In the genomic region with DNA sequence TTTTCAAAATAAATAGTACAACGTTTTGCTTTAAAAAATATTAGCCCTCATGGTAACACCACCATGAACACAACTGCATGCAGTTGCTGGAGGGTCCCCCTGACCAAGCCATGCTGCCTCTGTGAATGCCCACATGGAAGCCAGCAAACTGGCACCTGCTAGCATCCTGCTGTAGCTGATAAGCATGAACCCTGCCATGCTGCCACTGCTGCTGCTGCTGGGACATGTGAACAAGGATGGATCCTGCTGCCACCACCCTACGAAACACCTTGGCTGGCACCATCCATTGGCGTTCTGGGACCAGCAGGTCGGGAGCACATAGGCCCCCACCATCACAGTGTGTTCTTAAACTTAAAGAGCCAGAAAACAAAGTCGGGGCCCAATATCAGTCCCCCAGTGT, we compare ENCODE assay signal across 18 cellular contexts.
A peak's percentile ranks its signal among the peaks of the same experiment; 100 is the strongest.
DNase-seq lines count a peak whose midpoint lies in the region; ATAC-seq and TF ChIP-seq lines count a peak whose summit lies in the region.
"Had no signal": no experiment of that assay in that cellular context is flagged by ENCODE, and none has a peak within 500 bp of the region (broad histone marks: within the 10 kb centered on the region; RNA-seq: fewer than 3 reads in every experiment).

No MANE protein-coding gene starts in this region.

- no peaks in the 10 kb centered on the region for H3K27me3 Mint-ChIP-seq in chondrocyte (ENCODE audit: low read depth)
- H3K27me3 Mint-ChIP-seq: B cell; CD4-positive, alpha-beta T cell had no signal

- H3K36me3 ChIP-seq in IMR-90 (ENCODE audit: control insufficient read depth, insufficient read depth, low read length) (no peaks in the 10 kb centered on the region), spleen (no peaks in the 10 kb centered on the region)
- H3K36me3 ChIP-seq: BLaER1 treated with 17β-estradiol and CSF1 and Interleukin-3, amounts not matched to agents 10 nM and 100 nM had no signal

- POLR2A ChIA-PET in IMR-90 (lab: Charles Lee; ENCODE audit: unreplicated experiment), result no interaction called here

- no peak overlapping the region for H4K91ac ChIP-seq in IMR-90 (ENCODE audit: insufficient read depth, low read depth, low read length)

- H2BK15ac ChIP-seq in IMR-90 (ENCODE audit: low read depth, low read length), result no peak overlapping the region

- peaks cover 8% of the 10 kb centered on the region for H3K9me3 Mint-ChIP-seq in chondrocyte (ENCODE audit: low read depth)
- H3K9me3 Mint-ChIP-seq: CD4-positive, alpha-beta T cell; CD8-positive, alpha-beta T cell had no signal

- CTCF ChIA-PET in IMR-90 (lab: Yijun Ruan, JAX), result no interaction called here

- no peaks in the 10 kb centered on the region for H4K20me1 ChIP-seq in IMR-90 (ENCODE audit: insufficient read depth, low read length)
- H4K20me1 ChIP-seq: BLaER1 treated with 17β-estradiol and CSF1 and Interleukin-3, amounts not matched to agents 10 nM and 100 nM had no signal

- H3K4me3 ChIP-seq in IMR-90 (ENCODE audit: insufficient read depth, low read depth, low read length) (no peak overlapping the region), spleen (no peak overlapping the region)
- H3K4me3 ChIP-seq: BLaER1 treated with 17β-estradiol and CSF1 and Interleukin-3, amounts not matched to agents 10 nM and 100 nM had no signal

- H3K27ac Mint-ChIP-seq in chondrocyte (ENCODE audit: unreplicated experiment), result no peak overlapping the region
- H3K27ac Mint-ChIP-seq: B cell; CD4-positive, alpha-beta T cell; CD8-positive, alpha-beta T cell had no signal

- intact Hi-C loops in IMR-90 (cut with micrococcal nuclease), result no loop called here
- intact Hi-C loops in spleen (cut with DNase I; ENCODE audit: low total_unique reads), result no loop called here
- intact Hi-C loops in Right ventricle myocardium inferior (cut with DNase I), result no loop called here

- TF ChIP-seq POLR2A in IMR-90 (IDR thresholded peaks at IDR 0.05; ENCODE audit: low read depth, low read length) (no peak), spleen (IDR thresholded peaks at IDR 0.05) (no peak), erythroblast (IDR thresholded peaks at IDR 0.05; ENCODE audit: low read length) (no peak)

- H3K9me3 ChIP-seq in IMR-90 (ENCODE audit: control insufficient read depth, insufficient read depth, low read length) (no peaks in the 10 kb centered on the region), spleen (peaks cover 0 to 10% (median 4%) of the 10 kb centered on the region in 8 donors)
- H3K9me3 ChIP-seq: Caco-2 had no signal

- H2AFZ ChIP-seq in IMR-90 (replicated peaks; ENCODE audit: low read length, poor library complexity), result peak overlapping the region; percentile 29

- H3K4me3 Mint-ChIP-seq in chondrocyte (ENCODE audit: unreplicated experiment), result no peak overlapping the region
- H3K4me3 Mint-ChIP-seq: B cell; CD4-positive, alpha-beta T cell; CD8-positive, alpha-beta T cell had no signal

- no peak overlapping the region for H2BK5ac ChIP-seq in IMR-90 (ENCODE audit: low read depth, low read length, poor library complexity, severe bottlenecking)

- no peak overlapping the region for H2AK9ac ChIP-seq in IMR-90 (replicated peaks; ENCODE audit: low read depth, low read length, poor library complexity)

- no peak overlapping the region for H4K8ac ChIP-seq in IMR-90 (ENCODE audit: low read depth in 2 of 2, low read length in 2 of 2)

- DNase-seq in IMR-90 (no peak), chondrocyte (ENCODE audit: low spot score) (peak; percentile 71), mesenteric fat pad (ENCODE audit: low spot score) (peak; percentile 79), spleen (peak; percentile 69), erythroblast (lab: John Stamatoyannopoulos, UW) (no peak), Ammon's horn (ENCODE audit: low spot score) (no peak), Right ventricle myocardium inferior (ENCODE audit: missing footprints) (no peak)
- DNase-seq: 8988T; ACHN; Caco-2; Calu3; CD4-positive, alpha-beta T cell; CD8-positive, alpha-beta T cell; DMS79 treated with DMSO at 0.1 percent for 48 hours; GF-D8 had no signal

- H4K5ac ChIP-seq in IMR-90 (ENCODE audit: low read depth, low read length), result no peak overlapping the region

- no peaks in the 10 kb centered on the region for H3K36me3 Mint-ChIP-seq in chondrocyte (ENCODE audit: low read depth)
- H3K36me3 Mint-ChIP-seq: CD8-positive, alpha-beta T cell had no signal

- H3K9ac ChIP-seq in IMR-90 (ENCODE audit: low read depth, low read length), result no peak overlapping the region
- H3K9ac ChIP-seq: BLaER1 treated with 17β-estradiol and CSF1 and Interleukin-3, amounts not matched to agents 10 nM and 100 nM had no signal

- no peak overlapping the region for H3K18ac ChIP-seq in IMR-90 (ENCODE audit: low read depth, low read length)

- WGBS in IMR-90 (ENCODE audit: extremely low coverage in 2 of 2, insufficient read length in 1 of 2), 2 experiments, result no CpG with 5 or more reads among the region's 5 CpGs
- 62 to 81% (median 72%) methylated on average over 5 of the region's 5 CpGs for WGBS in spleen, 5 donors

- H2BK120ac ChIP-seq in IMR-90 (ENCODE audit: low read depth, low read length), result no peak overlapping the region

- TF ChIP-seq RAD21 in IMR-90 (IDR thresholded peaks at IDR 0.05; ENCODE audit: low read length), result no peak

- ATAC-seq in IMR-90 (ENCODE audit: low read depth), result no peak
- ATAC-seq in Right ventricle myocardium inferior, result no peak
- ATAC-seq: CD8-positive, alpha-beta T cell had no signal

- TF ChIP-seq CTCF in IMR-90 (conservative IDR thresholded peaks at IDR 0.05; ENCODE audit: low read depth, low read length) (no peak), chondrocyte (IDR thresholded peaks at IDR 0.05) (no peak), spleen (IDR thresholded peaks at IDR 0.05 in 8 of 11, conservative IDR thresholded peaks at IDR 0.05 in 3 of 11) (no peak)

- no peak overlapping the region for H3K14ac ChIP-seq in IMR-90 (replicated peaks; ENCODE audit: low read depth, low read length)

- dilution Hi-C loops in IMR-90 (cut with HindIII; ENCODE audit: low sequenced_read_pairs, unreplicated experiment), result no loop called here

- H3K4me1 Mint-ChIP-seq in chondrocyte (ENCODE audit: low read depth), result no peaks in the 10 kb centered on the region

- H3K4ac ChIP-seq in IMR-90 (ENCODE audit: low read depth, low read length), result no peak overlapping the region

- no peaks in the 10 kb centered on the region for H3K27me3 ChIP-seq in IMR-90 (ENCODE audit: control insufficient read depth, insufficient read depth, low read length)
- H3K27me3 ChIP-seq in spleen (replicated peaks in 1 of 7), result no peaks in the 10 kb centered on the region

- no peak overlapping the region for H2AK5ac ChIP-seq in IMR-90 (ENCODE audit: low read depth, low read length)

- H3K79me1 ChIP-seq in IMR-90 (ENCODE audit: low read depth in 1 of 2, low read length in 2 of 2), result no peaks in the 10 kb centered on the region

- in situ Hi-C loops in IMR-90 (cut with MboI; ENCODE audit: low sequenced_read_pairs), result no loop called here

- no peak overlapping the region for H2BK20ac ChIP-seq in IMR-90 (ENCODE audit: low read depth, low read length)

- H3K23ac ChIP-seq in IMR-90 (ENCODE audit: low read depth, low read length), result no peak overlapping the region

- H3K9me1 ChIP-seq in IMR-90 (ENCODE audit: insufficient read depth, low read length), result no peaks in the 10 kb centered on the region

- no TSS peak for BruUV-seq in IMR-90 (replicated peaks; lab: Mats Ljungman, UMichigan)

- H3K56ac ChIP-seq in IMR-90 (ENCODE audit: extremely low read depth, insufficient read depth, low read length), result no peak overlapping the region

- H3K4me1 ChIP-seq in IMR-90 (ENCODE audit: control insufficient read depth, insufficient read depth, low read length), result no peaks in the 10 kb centered on the region
- H3K4me1 ChIP-seq in spleen, result no peaks in the 10 kb centered on the region
- H3K4me1 ChIP-seq: BLaER1 treated with 17β-estradiol and CSF1 and Interleukin-3, amounts not matched to agents 10 nM and 100 nM; Caco-2 had no signal

- H3K27ac ChIP-seq in IMR-90 (ENCODE audit: insufficient read depth, low read length) (no peak overlapping the region), spleen (no peak overlapping the region)
- H3K27ac ChIP-seq: BLaER1 treated with 17β-estradiol and CSF1 and Interleukin-3, amounts not matched to agents 10 nM and 100 nM; C4-2B had no signal

- H3K4me2 ChIP-seq in IMR-90 (ENCODE audit: low read depth, low read length), result no peak overlapping the region
- H3K4me2 ChIP-seq: BLaER1 treated with 17β-estradiol and CSF1 and Interleukin-3, amounts not matched to agents 10 nM and 100 nM had no signal

TF ChIP-seq in IMR-90, 13 proteins besides CTCF, POLR2A, EP300 and RAD21:
- TF ChIP-seq CHD1 (IDR thresholded peaks at IDR 0.05; ENCODE audit: low read depth, low read length), result no peak
- no peak for TF ChIP-seq SMC3 (IDR thresholded peaks at IDR 0.05; ENCODE audit: low read depth, low read length)
- TF ChIP-seq RFX5 (IDR thresholded peaks at IDR 0.05; ENCODE audit: low read depth, low read length), result no peak
- TF ChIP-seq, protein P1, sequence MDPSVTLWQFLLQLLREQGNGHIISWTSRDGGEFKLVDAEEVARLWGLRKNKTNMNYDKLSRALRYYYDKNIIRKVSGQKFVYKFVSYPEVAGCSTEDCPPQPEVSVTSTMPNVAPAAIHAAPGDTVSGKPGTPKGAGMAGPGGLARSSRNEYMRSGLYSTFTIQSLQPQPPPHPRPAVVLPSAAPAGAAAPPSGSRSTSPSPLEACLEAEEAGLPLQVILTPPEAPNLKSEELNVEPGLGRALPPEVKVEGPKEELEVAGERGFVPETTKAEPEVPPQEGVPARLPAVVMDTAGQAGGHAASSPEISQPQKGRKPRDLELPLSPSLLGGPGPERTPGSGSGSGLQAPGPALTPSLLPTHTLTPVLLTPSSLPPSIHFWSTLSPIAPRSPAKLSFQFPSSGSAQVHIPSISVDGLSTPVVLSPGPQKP (IDR thresholded peaks at IDR 0.05; ENCODE audit: borderline replicate concordance, low read depth, low read length), result no peak
- no peak for TF ChIP-seq NFE2L2 (IDR thresholded peaks at IDR 0.05; ENCODE audit: low read depth, low read length)
- no peak for TF ChIP-seq MAZ (IDR thresholded peaks at IDR 0.05; ENCODE audit: borderline replicate concordance, low read depth, low read length)
- TF ChIP-seq FOS (IDR thresholded peaks at IDR 0.05; ENCODE audit: low read depth, low read length), result no peak
- TF ChIP-seq MXI1 (IDR thresholded peaks at IDR 0.05; ENCODE audit: borderline replicate concordance, low read depth, low read length), result no peak
- TF ChIP-seq RCOR1 (IDR thresholded peaks at IDR 0.05; ENCODE audit: insufficient replicate concordance, low read length), result no peak
- TF ChIP-seq BHLHE40 (IDR thresholded peaks at IDR 0.05; ENCODE audit: low read depth, low read length), result no peak

Comparison
In these comparisons a context has a peak if more than half of its experiments do, and no peak if none do; other contexts are left out.
1. DNase-seq: peak in chondrocyte (single experiment), mesenteric fat pad (single experiment) and spleen (single experiment); none in IMR-90 (single experiment), erythroblast (0 of 2), Ammon's horn (single experiment) and Right ventricle myocardium inferior (single experiment).